Comparison of ENCODE assay signal across 15 cellular contexts in genomic region chr5:67030289-67031069, GRCh38.
DNase-seq lines count a peak whose midpoint lies in the region; ATAC-seq, FAIRE-seq and TF ChIP-seq lines count a peak whose summit lies in the region.
"Had no signal": no experiment of that assay in that cellular context is flagged by ENCODE, and none has a peak within 500 bp of the region (broad histone marks: within the 10 kb centered on the region; RNA-seq: fewer than 3 reads in every experiment).

No MANE protein-coding gene starts in this region.

- TF ChIP-seq CTCF in AG10803 (conservative IDR thresholded peaks at IDR 0.05; ENCODE audit: low read length) (no peak), adrenal gland (IDR thresholded peaks at IDR 0.05) (no peak), thyroid gland (IDR thresholded peaks at IDR 0.05) (no peak), body of pancreas (IDR thresholded peaks at IDR 0.05) (no peak)

- H3K4ac ChIP-seq in mesenchymal stem cell (ENCODE audit: low read depth in 1 of 2, low read length in 2 of 2) (no peak overlapping the region), neuronal stem cell (ENCODE audit: low read length) (no peak overlapping the region)

- H3K9me3 ChIP-seq in adrenal gland (replicated peaks in 1 of 3) (no peaks in the 10 kb centered on the region), mesenchymal stem cell (ENCODE audit: control insufficient read depth, low read length) (no peaks in the 10 kb centered on the region), Karpas-422 (ENCODE audit: low read length) (no peaks in the 10 kb centered on the region), thyroid gland (no peaks in the 10 kb centered on the region), neuronal stem cell (replicated peaks in 1 of 2; ENCODE audit: control insufficient read depth in 2 of 2, insufficient read depth in 1 of 2, low read depth in 1 of 2, low read length in 2 of 2) (no peaks in the 10 kb centered on the region), body of pancreas (no peaks in the 10 kb centered on the region)
- H3K9me3 ChIP-seq: esophagus squamous epithelium, HAP-1, prostate gland had no signal

- H3K36me3 ChIP-seq in adrenal gland (replicated peaks in 1 of 2) (no peaks in the 10 kb centered on the region), mesenchymal stem cell (ENCODE audit: control insufficient read depth in 1 of 2, insufficient read depth in 2 of 2, low read depth in 1 of 2, low read length in 2 of 2) (peaks cover 0 to 9% of the 10 kb centered on the region in 2 experiments), Karpas-422 (ENCODE audit: insufficient read depth, low read length) (no peaks in the 10 kb centered on the region), thyroid gland (no peaks in the 10 kb centered on the region), neuronal stem cell (replicated peaks in 1 of 2; ENCODE audit: control insufficient read depth in 2 of 2, insufficient read depth in 2 of 2, low read length in 2 of 2) (no peaks in the 10 kb centered on the region), body of pancreas (replicated peaks in 1 of 2; ENCODE audit: insufficient read depth in 1 of 2, low read depth in 2 of 2) (no peaks in the 10 kb centered on the region)
- H3K36me3 ChIP-seq: HAP-1, prostate gland had no signal

- FAIRE-seq in GM18507 (lab: Jason Lieb, UNC) = peak; percentile 31

- H2BK5ac ChIP-seq in mesenchymal stem cell (ENCODE audit: low read depth, low read length, poor library complexity, severe bottlenecking) = no peak overlapping the region
- H2BK5ac ChIP-seq in neuronal stem cell (ENCODE audit: low read length) = no peak overlapping the region

- H3K4me2 ChIP-seq in mesenchymal stem cell (ENCODE audit: low read length, poor library complexity, severe bottlenecking) (no peak overlapping the region), Karpas-422 (ENCODE audit: low read depth, low read length, poor library complexity, severe bottlenecking) (no peak overlapping the region), neuronal stem cell (ENCODE audit: insufficient read depth, low read length, poor library complexity, severe bottlenecking) (no peak overlapping the region)

- H2BK12ac ChIP-seq in mesenchymal stem cell (ENCODE audit: low read length in 2 of 2) (no peak overlapping the region), neuronal stem cell (ENCODE audit: low read length) (no peak overlapping the region)

- H4K91ac ChIP-seq in mesenchymal stem cell (ENCODE audit: low read length) = no peak overlapping the region
- H4K91ac ChIP-seq in neuronal stem cell (ENCODE audit: low read depth, low read length, poor library complexity) = no peak overlapping the region

- H3K27ac ChIP-seq in adrenal gland (peak overlapping the region in 4 of 5 donors; percentile 46 to 68 (median 55)), mesenchymal stem cell (ENCODE audit: low read length, poor library complexity, severe bottlenecking) (no peak overlapping the region), Karpas-422 (ENCODE audit: low read length) (no peak overlapping the region), thyroid gland (no peak overlapping the region), neuronal stem cell (replicated peaks; ENCODE audit: low read length) (no peak overlapping the region), body of pancreas (peak overlapping the region in 1 of 4 donors; percentile 7)
- H3K27ac ChIP-seq: prostate gland had no signal

- 12 to 24% (median 17%) methylated on average over 2 of the region's 2 CpGs for WGBS in adrenal gland, 4 donors
- 98% methylated on average over 2 of the region's 2 CpGs for WGBS in mesenchymal stem cell
- WGBS in thyroid gland, 2 donors = 64 to 65% methylated on average over 2 of the region's 2 CpGs
- WGBS in neuronal stem cell (ENCODE audit: extremely low coverage in 2 of 2, insufficient read length in 2 of 2, insufficient replicate concordance in 1 of 2), 2 donors = no CpG with 5 or more reads among the region's 2 CpGs
- WGBS in body of pancreas, 2 donors = 6 to 9% methylated on average over 2 of the region's 2 CpGs

- intact Hi-C loops in adrenal gland (cut with DNase I) = no loop called here
- intact Hi-C loops in thyroid gland (cut with DNase I) = no loop called here
- intact Hi-C loops in body of pancreas (cut with DNase I) = no loop called here

- H2BK15ac ChIP-seq in mesenchymal stem cell (ENCODE audit: low read depth, poor library complexity, severe bottlenecking) (no peak overlapping the region), neuronal stem cell (ENCODE audit: low read length) (no peak overlapping the region)

- peak overlapping the region; percentile 63 for H3K9ac ChIP-seq in mesenchymal stem cell (ENCODE audit: low read length)
- H3K9ac ChIP-seq in Karpas-422 (ENCODE audit: low read length) = no peak overlapping the region
- H3K9ac ChIP-seq in neuronal stem cell (ENCODE audit: low read depth, low read length, poor library complexity) = no peak overlapping the region

- H3K23ac ChIP-seq in mesenchymal stem cell (ENCODE audit: low read length in 2 of 2) (no peak overlapping the region), neuronal stem cell (ENCODE audit: low read depth, low read length, poor library complexity) (no peak overlapping the region)

- H3K18ac ChIP-seq in mesenchymal stem cell (ENCODE audit: low read depth in 1 of 2, low read length in 2 of 2) = no peak overlapping the region
- no peak overlapping the region for H3K18ac ChIP-seq in neuronal stem cell (ENCODE audit: low read length)

- H4K20me1 ChIP-seq in Karpas-422 (ENCODE audit: insufficient read depth, low read depth, low read length) = no peaks in the 10 kb centered on the region

- H2BK120ac ChIP-seq in mesenchymal stem cell (ENCODE audit: low read depth, low read length) (no peak overlapping the region), neuronal stem cell (ENCODE audit: low read depth, low read length) (no peak overlapping the region)

- H3K79me1 ChIP-seq in mesenchymal stem cell (replicated peaks; ENCODE audit: low read length, poor library complexity, severe bottlenecking) (peaks cover 20% of the 10 kb centered on the region), neuronal stem cell (ENCODE audit: low read depth, low read length) (no peaks in the 10 kb centered on the region)

- H2AK5ac ChIP-seq in mesenchymal stem cell (ENCODE audit: low read length, severe bottlenecking) (no peak overlapping the region), neuronal stem cell (ENCODE audit: low read depth, low read length) (no peak overlapping the region)

- no peak overlapping the region for H3K14ac ChIP-seq in mesenchymal stem cell (ENCODE audit: low read length in 2 of 2)
- no peak overlapping the region for H3K14ac ChIP-seq in neuronal stem cell (ENCODE audit: low read length)

- ATAC-seq in body of pancreas = no peak

- H3K9me2 ChIP-seq in Karpas-422 (replicated peaks; ENCODE audit: insufficient read depth, low read length) = no peaks in the 10 kb centered on the region

- H2AFZ ChIP-seq in mesenchymal stem cell (ENCODE audit: low read depth, low read length) (no peak overlapping the region), Karpas-422 (ENCODE audit: low read length) (no peak overlapping the region), neuronal stem cell (ENCODE audit: low read length) (no peak overlapping the region)

- H3K79me2 ChIP-seq in Karpas-422 (ENCODE audit: low read length) = no peaks in the 10 kb centered on the region

- TF ChIP-seq POLR2A in adrenal gland (IDR thresholded peaks at IDR 0.05) (no peak), thyroid gland (IDR thresholded peaks at IDR 0.05) (no peak), body of pancreas (IDR thresholded peaks at IDR 0.05) (no peak)

- no peak overlapping the region for H4K8ac ChIP-seq in mesenchymal stem cell (ENCODE audit: low read length)
- H4K8ac ChIP-seq in neuronal stem cell (ENCODE audit: low read depth, low read length) = no peak overlapping the region

- peak; percentile 78 for DNase-seq in AG10803 (ENCODE audit: low read depth)
- no peak for DNase-seq in GM18507 (ENCODE audit: extremely low spot score, insufficient read length, low read depth)
- DNase-seq in adrenal gland = no peak
- DNase-seq in mesenchymal stem cell = no peak
- no peak for DNase-seq in Karpas-422
- DNase-seq in thyroid gland = no peak
- no peak for DNase-seq in neuronal stem cell (ENCODE audit: low spot score)
- no peak for DNase-seq in body of pancreas
- DNase-seq: CD4-positive, alpha-beta T cell; esophagus squamous epithelium; NCI-H2171; stimulated activated CD4-positive, alpha-beta T cell treated with anti-CD3 and anti-CD28 coated beads, Interleukin-4, amount 100 ng/mL, for 24 hours; stimulated activated naive CD4-positive, alpha-beta T cell had no signal

- H3K4me1 ChIP-seq in adrenal gland (replicated peaks in 1 of 2) (peaks cover 38 to 43% of the 10 kb centered on the region in 2 donors), mesenchymal stem cell (ENCODE audit: control insufficient read depth, insufficient read depth, low read depth, low read length) (peaks cover 1% of the 10 kb centered on the region), Karpas-422 (ENCODE audit: low read length) (peaks cover 9% of the 10 kb centered on the region), thyroid gland (peaks cover 33 to 41% of the 10 kb centered on the region in 2 donors), neuronal stem cell (ENCODE audit: control insufficient read depth in 2 of 2, insufficient read depth in 1 of 2, low read depth in 1 of 2, low read length in 2 of 2) (peaks cover 0 to 4% of the 10 kb centered on the region in 2 donors), body of pancreas (peaks cover 14% of the 10 kb centered on the region)
- H3K4me1 ChIP-seq: prostate gland had no signal

- H3K4me3 ChIP-seq in AG10803 (ENCODE audit: low read length) = no peak overlapping the region
- no peak overlapping the region for H3K4me3 ChIP-seq in adrenal gland
- no peak overlapping the region for H3K4me3 ChIP-seq in mesenchymal stem cell (ENCODE audit: insufficient read depth in 1 of 2, low read depth in 1 of 2, low read length in 2 of 2)
- H3K4me3 ChIP-seq in Karpas-422 (ENCODE audit: low read length) = no peak overlapping the region
- H3K4me3 ChIP-seq in thyroid gland (replicated peaks in 1 of 3) = no peak overlapping the region
- no peak overlapping the region for H3K4me3 ChIP-seq in neuronal stem cell (ENCODE audit: low read length in 2 of 2)
- H3K4me3 ChIP-seq in body of pancreas = no peak overlapping the region
- H3K4me3 ChIP-seq: esophagus squamous epithelium, HAP-1, prostate gland had no signal

- H3K27me3 ChIP-seq in adrenal gland = no peaks in the 10 kb centered on the region
- H3K27me3 ChIP-seq in mesenchymal stem cell (ENCODE audit: control insufficient read depth in 1 of 2, insufficient read depth in 1 of 2, low read length in 2 of 2) = no peaks in the 10 kb centered on the region
- no peaks in the 10 kb centered on the region for H3K27me3 ChIP-seq in Karpas-422 (ENCODE audit: low read length)
- H3K27me3 ChIP-seq in thyroid gland = no peaks in the 10 kb centered on the region
- no peaks in the 10 kb centered on the region for H3K27me3 ChIP-seq in neuronal stem cell (ENCODE audit: control insufficient read depth in 3 of 3, insufficient read depth in 3 of 3, low read depth in 1 of 3, low read length in 3 of 3)
- H3K27me3 ChIP-seq in body of pancreas = no peaks in the 10 kb centered on the region
- H3K27me3 ChIP-seq: esophagus squamous epithelium had no signal

Comparison
In these comparisons a context has a peak if more than half of its experiments do, and no peak if none do; other contexts are left out.
1. H3K27ac ChIP-seq: peak in adrenal gland (4 of 5); none in mesenchymal stem cell (single experiment), Karpas-422 (single experiment), thyroid gland (0 of 3) and neuronal stem cell (single experiment).